Comparison of ENCODE assay signal across 7 cellular contexts in the genomic region with DNA sequence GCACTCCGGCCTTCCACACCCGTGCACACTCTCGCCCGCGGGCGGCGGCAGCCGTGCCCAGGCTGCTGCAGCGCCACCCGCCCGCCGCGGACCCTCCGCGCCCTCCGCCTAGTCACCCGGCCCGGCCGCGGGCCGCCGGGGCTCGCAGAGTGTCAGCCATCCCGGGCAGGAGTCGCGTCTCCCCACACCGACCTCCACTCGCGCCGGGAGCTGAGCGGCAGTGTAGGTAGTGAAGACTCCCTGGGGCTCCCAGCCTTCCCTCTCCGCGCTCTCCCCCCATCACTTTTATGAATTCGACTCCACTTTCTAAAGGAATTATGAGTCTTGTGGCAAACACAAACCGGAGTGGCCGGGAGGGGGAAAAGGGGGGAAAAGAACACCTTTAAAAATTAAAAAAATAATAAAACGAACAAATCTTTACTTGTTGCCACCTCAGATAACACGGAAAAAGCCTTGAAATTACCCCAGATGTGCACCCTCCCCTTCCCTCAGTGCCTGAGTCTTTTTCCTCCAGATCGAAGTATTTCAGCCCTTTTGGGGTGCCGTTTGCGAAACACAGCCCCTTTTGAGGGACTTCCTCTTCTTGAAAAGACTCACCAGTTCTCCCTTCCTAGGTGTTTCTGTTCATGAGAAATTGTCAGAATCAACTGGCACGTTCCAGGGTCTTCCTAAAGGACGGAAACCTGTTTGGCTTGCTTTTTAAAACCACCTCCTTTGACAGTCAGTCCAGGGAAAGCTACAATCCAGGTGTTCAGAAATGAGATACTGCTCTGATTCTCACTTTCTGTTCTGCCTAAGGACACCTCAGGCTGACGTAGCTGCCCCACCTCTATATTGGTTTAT.
DNase-seq lines count a peak whose midpoint lies in the region; ATAC-seq, FAIRE-seq and TF ChIP-seq lines count a peak whose summit lies in the region.
"Not testable (repeated sequence)": the region's sequence is repeated elsewhere in the genome, so short reads cannot be mapped to it uniquely, and the experiment has no call there.

No MANE protein-coding gene starts in this region.

- not testable (repeated sequence) for H3K9ac ChIP-seq in HCT116 (ENCODE audit: low read length); SK-N-MC (ENCODE audit: insufficient read length)

- POLR2A ChIA-PET in HCT116 (lab: Charles Lee) = not testable (repeated sequence)

- H4K20me1 ChIP-seq in HCT116 (ENCODE audit: insufficient read depth) = not testable (repeated sequence)

- H3K4me2 ChIP-seq in HCT116 (ENCODE audit: low read length) = peak overlapping the region; percentile 43

- not testable (repeated sequence) for H2AFZ ChIP-seq in HCT116 (ENCODE audit: low read depth, low read length, poor library complexity, severe bottlenecking)

- ATAC-seq in HCT116, heart left ventricle, mucosa of descending colon: not testable (repeated sequence)

- not testable (repeated sequence) for H3K36me3 ChIP-seq in HCT116 (ENCODE audit: control insufficient read depth in 1 of 2, insufficient read depth in 2 of 2, low read length in 2 of 2); SK-N-MC (ENCODE audit: insufficient read depth, low read length); bronchial epithelial cell (ENCODE audit: control insufficient read depth, insufficient read depth, low read length); heart left ventricle; mucosa of descending colon (ENCODE audit: low read depth)

- DNase-seq in HCT116 (ENCODE audit: low read depth, low spot score); SK-N-MC (ENCODE audit: low read depth, low spot score): not testable (repeated sequence)
- DNase-seq in activated T-cell treated with anti-CD3 and anti-CD28 coated beads, Interleukin-2, amount 50 U/mL, for 48 hours = peak; percentile 19 to 23
- DNase-seq in bronchial epithelial cell (ENCODE audit: low read depth) = peak; percentile 36
- DNase-seq in heart left ventricle = peak in 3 of 5 donors; percentile 15 to 48 (median 31)
- peak; percentile 20 to 55 (median 37) for DNase-seq in mucosa of descending colon
- peak; percentile 13 for DNase-seq in stimulated activated CD4-positive, alpha-beta T cell treated with anti-CD3 and anti-CD28 coated beads, Interleukin-1b, Interleukin-23, amount 100 ng/mL, for 48 hours

- not testable (repeated sequence) for H3K27ac ChIP-seq in HCT116 (ENCODE audit: low read depth, low read length); SK-N-MC
- peak overlapping the region in 2 of 12 donors; percentile 17 to 19 for H3K27ac ChIP-seq in heart left ventricle

- CTCF ChIA-PET in HCT116 (lab: Charles Lee) = not testable (repeated sequence)

- not testable (repeated sequence) for TF ChIP-seq POLR2A in HCT116 (IDR thresholded peaks at IDR 0.05; ENCODE audit: borderline replicate concordance, extremely low read depth, insufficient read depth, insufficient read length); heart left ventricle (IDR thresholded peaks at IDR 0.05)

- not testable (repeated sequence) for TF ChIP-seq CTCF in HCT116 (IDR thresholded peaks at IDR 0.05 in 2 of 3, conservative IDR thresholded peaks at IDR 0.05 in 1 of 3; ENCODE audit: borderline replicate concordance in 1 of 3, insufficient read depth in 1 of 3, low read depth in 2 of 3, low read length in 2 of 3); bronchial epithelial cell (IDR thresholded peaks at IDR 0.05; ENCODE audit: insufficient read depth, low read length, severe bottlenecking); heart left ventricle (IDR thresholded peaks at IDR 0.05); mucosa of descending colon (IDR thresholded peaks at IDR 0.05)

- not testable (repeated sequence) for H3K27me3 ChIP-seq in HCT116 (ENCODE audit: insufficient read depth, low read length); bronchial epithelial cell (ENCODE audit: control insufficient read depth, insufficient read depth, low read length); heart left ventricle

- H3K9me2 ChIP-seq in HCT116 (ENCODE audit: insufficient read depth) = not testable (repeated sequence)

- 4 to 18% (median 10%) methylated on average over 7 to 25 of the region's 44 CpGs for WGBS in heart left ventricle, 4 donors

- not testable (repeated sequence) for FAIRE-seq in bronchial epithelial cell (lab: Jason Lieb, UNC)

- not testable (repeated sequence) for H3K9me3 ChIP-seq in HCT116 (ENCODE audit: control insufficient read depth in 1 of 2, insufficient read depth in 1 of 2, low read depth in 1 of 2, low read length in 2 of 2); SK-N-MC (ENCODE audit: low read depth, low read length); heart left ventricle; mucosa of descending colon

- peak overlapping the region; percentile 26 to 28; a peak in 2 of 4 replicates for H3K4me3 ChIP-seq in HCT116 (replicated peaks in 1 of 2; ENCODE audit: low read depth in 1 of 2, low read length in 2 of 2)
- peak overlapping the region; percentile 74; the same call in 1 of the 2 replicates for H3K4me3 ChIP-seq in SK-N-MC
- peak overlapping the region; percentile 34 for H3K4me3 ChIP-seq in bronchial epithelial cell (ENCODE audit: low read depth, low read length)
- peak overlapping the region in 6 of 12 donors; percentile 24 to 54 (median 49) for H3K4me3 ChIP-seq in heart left ventricle
- not testable (repeated sequence) for H3K4me3 ChIP-seq in mucosa of descending colon

- BruUV-seq in HCT116 (replicated peaks; lab: Mats Ljungman, UMichigan) = not testable (repeated sequence)

- not testable (repeated sequence) for H3K4me1 ChIP-seq in HCT116 (ENCODE audit: control insufficient read depth in 1 of 2, insufficient read depth in 2 of 2, low read length in 2 of 2); heart left ventricle; mucosa of descending colon (ENCODE audit: low read depth)

- intact Hi-C loops in HCT116 (cut with micrococcal nuclease); heart left ventricle (cut with DNase I); mucosa of descending colon (cut with DNase I, micrococcal nuclease): not testable (repeated sequence)

- TF ChIP-seq RAD21 in HCT116 (IDR thresholded peaks at IDR 0.05; ENCODE audit: low read depth) = not testable (repeated sequence)

- not testable (repeated sequence) for H3K79me2 ChIP-seq in HCT116 (ENCODE audit: insufficient read depth, low read length)

- RAD21 ChIA-PET in HCT116 (lab: Charles Lee; ENCODE audit: low non-redundant PET in 1 of 2, low total read pairs in 2 of 2, uncharacterized antibody in 2 of 2, unreplicated experiment in 2 of 2) = not testable (repeated sequence)
